Comparison of ENCODE assay signal across 1 cellular context in genomic region chr5:121174351-121174750, GRCh38.
TF ChIP-seq lines count a peak whose summit lies in the region.

No MANE protein-coding gene starts in this region.

TF ChIP-seq in IMR-90, 13 proteins besides CTCF, POLR2A, EP300 and RAD21 (continued from another document):
- TF ChIP-seq MAZ (IDR thresholded peaks at IDR 0.05; ENCODE audit: borderline replicate concordance, low read depth, low read length) (no peak), USF2 (IDR thresholded peaks at IDR 0.05; ENCODE audit: low read depth, low read length) (no peak)
